Comparison of ENCODE assay signal across 27 cellular contexts in the genomic region with DNA sequence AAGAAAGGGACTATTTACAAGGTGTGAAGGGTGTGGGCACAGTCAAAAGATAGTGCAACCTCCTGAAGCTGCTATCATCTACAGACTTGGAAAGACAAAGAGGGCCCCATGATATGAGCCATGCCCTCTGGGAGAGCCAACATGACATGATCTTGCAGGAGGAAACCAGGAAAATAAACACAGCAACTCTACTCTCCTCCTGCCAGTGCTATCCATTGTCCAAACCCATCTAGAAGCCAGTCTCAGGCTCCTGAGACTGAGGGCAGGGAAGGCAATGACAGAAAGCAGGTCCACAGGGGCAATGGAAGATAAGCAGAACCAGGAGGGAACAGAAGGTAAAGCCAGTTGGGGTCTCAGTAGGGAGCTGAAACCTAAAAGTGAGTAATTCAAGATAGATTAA. TPM values are rescaled to one million over a fixed set of nuclear protein-coding genes. Genes with fewer than 3 reads are reported as not detected.
A peak's percentile ranks its signal among the peaks of the same experiment; 100 is the strongest.
DNase-seq lines count a peak whose midpoint lies in the region; ATAC-seq and TF ChIP-seq lines count a peak whose summit lies in the region.
"Had no signal": no experiment of that assay in that cellular context is flagged by ENCODE, and none has a peak within 500 bp of the region (broad histone marks: within the 10 kb centered on the region; RNA-seq: fewer than 3 reads in every experiment).

No MANE protein-coding gene starts in this region.

- no peak for TF ChIP-seq CTCF in VCaP (conservative IDR thresholded peaks at IDR 0.05)

- no peak overlapping the region for H3K4me3 Mint-ChIP-seq in stimulated activated effector memory CD8-positive, alpha-beta T cell treated with anti-CD3 and anti-CD28 coated beads, Interleukin-12 subunit alpha, Interleukin-12 subunit beta, amount 100 ng/mL, for 72 hours
- H3K4me3 Mint-ChIP-seq: activated CD8-positive, alpha-beta T cell treated with anti-CD3 and anti-CD28 coated beads for 36 hours; activated naive CD4-positive, alpha-beta T cell treated with anti-CD3 and anti-CD28 coated beads, Interleukin-2, amount 50 U/mL, for 24 hours; CD14-positive monocyte; stimulated activated naive B cell treated with anti-CD40 and anti-IgM and Interleukin-4, amounts not matched to agents 10 μg/mL and 1 μg/mL and 100 μg/mL, for 72 hours had no signal

- DNase-seq in NCI-H2171 treated with DMSO at 0.1 percent for 48 hours (lab: John Stamatoyannopoulos, UW) (peak; percentile 43), NCI-H2171 (lab: John Stamatoyannopoulos, UW) (no peak), left lobe of liver (ENCODE audit: low spot score) (no peak)
- DNase-seq in stimulated activated effector memory CD8-positive, alpha-beta T cell treated with anti-CD3 and anti-CD28 coated beads, Interleukin-12 subunit alpha, Interleukin-12 subunit beta, amount 100 ng/mL, for 72 hours (ENCODE audit: low spot score in 2 of 2) = no peak
- no peak for DNase-seq in stimulated activated CD4-positive, alpha-beta T cell treated with anti-CD3 and anti-CD28 coated beads, Interleukin-12 subunit alpha, Interleukin-12 subunit beta, amount 100 ng/mL, for 4 hours
- DNase-seq in activated CD4-positive, alpha-beta T cell treated with anti-CD3 and anti-CD28 coated beads for 48 hours = no peak
- DNase-seq: activated CD4-positive, CD25-positive, alpha-beta regulatory T cell treated with anti-CD3 and anti-CD28 coated beads, Interleukin-2, amount 50 U/mL, for 72 hours; activated CD8-positive, alpha-beta T cell treated with anti-CD3 and anti-CD28 coated beads for 36 hours; amygdala; esophagus squamous epithelium; GOT3; hypothalamus; NCI-H1105; NCI-H187 treated with DMSO at 0.1 percent for 48 hours; NCI-H526 treated with DMSO at 0.1 percent for 48 hours; SJCRH30; stimulated activated CD4-positive, alpha-beta T cell treated with anti-CD3 and anti-CD28 coated beads, Interleukin-4, amount 100 ng/mL, for 24 hours; stimulated activated naive B cell treated with anti-CD40 and anti-IgM and Interleukin-4, amounts not matched to agents 10 μg/mL and 1 μg/mL and 100 μg/mL, for 72 hours; testis had no signal

- peaks cover 5% of the 10 kb centered on the region for H3K36me3 Mint-ChIP-seq in stimulated activated effector memory CD8-positive, alpha-beta T cell treated with anti-CD3 and anti-CD28 coated beads, Interleukin-12 subunit alpha, Interleukin-12 subunit beta, amount 100 ng/mL, for 72 hours
- H3K36me3 Mint-ChIP-seq: CD14-positive monocyte had no signal

- ATAC-seq in left lobe of liver = peak; percentile 12
- ATAC-seq in stimulated activated effector memory CD8-positive, alpha-beta T cell treated with anti-CD3 and anti-CD28 coated beads, Interleukin-12 subunit alpha, Interleukin-12 subunit beta, amount 100 ng/mL, for 72 hours = no peak
- no peak for ATAC-seq in GM21367 (IDR thresholded peaks at IDR 0.05; ENCODE audit: unreplicated experiment)
- ATAC-seq: activated CD8-positive, alpha-beta T cell treated with anti-CD3 and anti-CD28 coated beads for 36 hours; stimulated activated naive B cell treated with anti-CD40 and anti-IgM and Interleukin-4, amounts not matched to agents 10 μg/mL and 1 μg/mL and 100 μg/mL, for 72 hours had no signal

- H3K4me1 Mint-ChIP-seq in stimulated activated effector memory CD8-positive, alpha-beta T cell treated with anti-CD3 and anti-CD28 coated beads, Interleukin-12 subunit alpha, Interleukin-12 subunit beta, amount 100 ng/mL, for 72 hours = no peaks in the 10 kb centered on the region
- H3K4me1 Mint-ChIP-seq: CD14-positive monocyte had no signal

- H3K9me3 Mint-ChIP-seq in stimulated activated effector memory CD8-positive, alpha-beta T cell treated with anti-CD3 and anti-CD28 coated beads, Interleukin-12 subunit alpha, Interleukin-12 subunit beta, amount 100 ng/mL, for 72 hours = no peaks in the 10 kb centered on the region
- H3K9me3 Mint-ChIP-seq: activated CD8-positive, alpha-beta T cell treated with anti-CD3 and anti-CD28 coated beads for 36 hours; activated naive CD4-positive, alpha-beta T cell treated with anti-CD3 and anti-CD28 coated beads, Interleukin-2, amount 50 U/mL, for 24 hours; activated T-helper 2 cell treated with anti-CD3 and anti-CD28 coated beads, Interferon-gamma antibody, Interleukin-2, Interleukin-4, amounts not matched to agents 10 μg/mL and 5 μg/mL and 100 μg/mL, durations not matched to agents 14 hours and 24 hours and 36 hours; CD14-positive monocyte; stimulated activated naive B cell treated with anti-CD40 and anti-IgM and Interleukin-4, amounts not matched to agents 10 μg/mL and 1 μg/mL and 100 μg/mL, for 72 hours had no signal

- H3K27ac Mint-ChIP-seq in stimulated activated effector memory CD8-positive, alpha-beta T cell treated with anti-CD3 and anti-CD28 coated beads, Interleukin-12 subunit alpha, Interleukin-12 subunit beta, amount 100 ng/mL, for 72 hours = peak overlapping the region; percentile 27
- H3K27ac Mint-ChIP-seq: activated CD8-positive, alpha-beta T cell treated with anti-CD3 and anti-CD28 coated beads for 36 hours; activated naive CD4-positive, alpha-beta T cell treated with anti-CD3 and anti-CD28 coated beads, Interleukin-2, amount 50 U/mL, for 24 hours; activated T-helper 2 cell treated with anti-CD3 and anti-CD28 coated beads, Interferon-gamma antibody, Interleukin-2, Interleukin-4, amounts not matched to agents 10 μg/mL and 5 μg/mL and 100 μg/mL, durations not matched to agents 14 hours and 24 hours and 36 hours; CD14-positive monocyte; stimulated activated naive B cell treated with anti-CD40 and anti-IgM and Interleukin-4, amounts not matched to agents 10 μg/mL and 1 μg/mL and 100 μg/mL, for 72 hours had no signal

- peak overlapping the region; percentile 4 for H3K27ac ChIP-seq in VCaP
- H3K27ac ChIP-seq: 22Rv1, breast epithelium, esophagus squamous epithelium, parathyroid adenoma, SJCRH30, testis had no signal

RNA-seq across cellular contexts. Expression of a gene that starts 37.1 kb away (rescaled TPM):
- total RNA-seq in left lobe of liver = 24.5 TPM
